ENCODE assay signal across 2 cellular contexts in genomic region chr5:98638111-98638510, GRCh38.
TF ChIP-seq lines count a peak whose summit lies in the region.

No MANE protein-coding gene starts in this region.

TF ChIP-seq in SK-N-SH, 30 proteins besides CTCF, POLR2A, EP300 and RAD21 (continued from another document):
- TF ChIP-seq, protein P1, sequence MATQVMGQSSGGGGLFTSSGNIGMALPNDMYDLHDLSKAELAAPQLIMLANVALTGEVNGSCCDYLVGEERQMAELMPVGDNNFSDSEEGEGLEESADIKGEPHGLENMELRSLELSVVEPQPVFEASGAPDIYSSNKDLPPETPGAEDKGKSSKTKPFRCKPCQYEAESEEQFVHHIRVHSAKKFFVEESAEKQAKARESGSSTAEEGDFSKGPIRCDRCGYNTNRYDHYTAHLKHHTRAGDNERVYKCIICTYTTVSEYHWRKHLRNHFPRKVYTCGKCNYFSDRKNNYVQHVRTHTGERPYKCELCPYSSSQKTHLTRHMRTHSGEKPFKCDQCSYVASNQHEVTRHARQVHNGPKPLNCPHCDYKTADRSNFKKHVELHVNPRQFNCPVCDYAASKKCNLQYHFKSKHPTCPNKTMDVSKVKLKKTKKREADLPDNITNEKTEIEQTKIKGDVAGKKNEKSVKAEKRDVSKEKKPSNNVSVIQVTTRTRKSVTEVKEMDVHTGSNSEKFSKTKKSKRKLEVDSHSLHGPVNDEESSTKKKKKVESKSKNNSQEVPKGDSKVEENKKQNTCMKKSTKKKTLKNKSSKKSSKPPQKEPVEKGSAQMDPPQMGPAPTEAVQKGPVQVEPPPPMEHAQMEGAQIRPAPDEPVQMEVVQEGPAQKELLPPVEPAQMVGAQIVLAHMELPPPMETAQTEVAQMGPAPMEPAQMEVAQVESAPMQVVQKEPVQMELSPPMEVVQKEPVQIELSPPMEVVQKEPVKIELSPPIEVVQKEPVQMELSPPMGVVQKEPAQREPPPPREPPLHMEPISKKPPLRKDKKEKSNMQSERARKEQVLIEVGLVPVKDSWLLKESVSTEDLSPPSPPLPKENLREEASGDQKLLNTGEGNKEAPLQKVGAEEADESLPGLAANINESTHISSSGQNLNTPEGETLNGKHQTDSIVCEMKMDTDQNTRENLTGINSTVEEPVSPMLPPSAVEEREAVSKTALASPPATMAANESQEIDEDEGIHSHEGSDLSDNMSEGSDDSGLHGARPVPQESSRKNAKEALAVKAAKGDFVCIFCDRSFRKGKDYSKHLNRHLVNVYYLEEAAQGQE (IDR thresholded peaks at IDR 0.05; ENCODE audit: low read depth, low read length): no peak
- TF ChIP-seq GABPA (IDR thresholded peaks at IDR 0.05; ENCODE audit: low read depth): no peak
- no peak for TF ChIP-seq ELF1 (IDR thresholded peaks at IDR 0.05)
- TF ChIP-seq, protein P2, sequence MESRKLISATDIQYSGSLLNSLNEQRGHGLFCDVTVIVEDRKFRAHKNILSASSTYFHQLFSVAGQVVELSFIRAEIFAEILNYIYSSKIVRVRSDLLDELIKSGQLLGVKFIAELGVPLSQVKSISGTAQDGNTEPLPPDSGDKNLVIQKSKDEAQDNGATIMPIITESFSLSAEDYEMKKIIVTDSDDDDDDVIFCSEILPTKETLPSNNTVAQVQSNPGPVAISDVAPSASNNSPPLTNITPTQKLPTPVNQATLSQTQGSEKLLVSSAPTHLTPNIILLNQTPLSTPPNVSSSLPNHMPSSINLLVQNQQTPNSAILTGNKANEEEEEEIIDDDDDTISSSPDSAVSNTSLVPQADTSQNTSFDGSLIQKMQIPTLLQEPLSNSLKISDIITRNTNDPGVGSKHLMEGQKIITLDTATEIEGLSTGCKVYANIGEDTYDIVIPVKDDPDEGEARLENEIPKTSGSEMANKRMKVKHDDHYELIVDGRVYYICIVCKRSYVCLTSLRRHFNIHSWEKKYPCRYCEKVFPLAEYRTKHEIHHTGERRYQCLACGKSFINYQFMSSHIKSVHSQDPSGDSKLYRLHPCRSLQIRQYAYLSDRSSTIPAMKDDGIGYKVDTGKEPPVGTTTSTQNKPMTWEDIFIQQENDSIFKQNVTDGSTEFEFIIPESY (IDR thresholded peaks at IDR 0.05; ENCODE audit: borderline replicate concordance, low read depth): no peak
- no peak for TF ChIP-seq GATA2 (CRISPR knock-in tag; IDR thresholded peaks at IDR 0.05)
- no peak for TF ChIP-seq FOXM1 (IDR thresholded peaks at IDR 0.05; ENCODE audit: low read depth)
- no peak for TF ChIP-seq EZH2phosphoT487 (IDR thresholded peaks at IDR 0.05; ENCODE audit: borderline replicate concordance, low read depth)
- TF ChIP-seq RFX5 (IDR thresholded peaks at IDR 0.05; ENCODE audit: low read length): no peak
- no peak for TF ChIP-seq MEF2A (IDR thresholded peaks at IDR 0.05; ENCODE audit: borderline replicate concordance, low read depth)
- no peak for TF ChIP-seq MXI1 (IDR thresholded peaks at IDR 0.05; ENCODE audit: low read depth, low read length)

TF ChIP-seq in SK-N-SH treated with all-trans-retinoic acid at 6 μM for 48 hours, 23 proteins besides CTCF, POLR2A, EP300 and RAD21 (continued from another document):
- no peak for TF ChIP-seq PATZ1 (CRISPR knock-in tag; IDR thresholded peaks at IDR 0.05; ENCODE audit: borderline replicate concordance)
TF ChIP-seq in SK-N-SH treated with all-trans-retinoic acid at 6 μM for 48 hours: peak in this region for 0.
